Comparison of ENCODE assay signal across 1 cellular context in the genomic region with DNA sequence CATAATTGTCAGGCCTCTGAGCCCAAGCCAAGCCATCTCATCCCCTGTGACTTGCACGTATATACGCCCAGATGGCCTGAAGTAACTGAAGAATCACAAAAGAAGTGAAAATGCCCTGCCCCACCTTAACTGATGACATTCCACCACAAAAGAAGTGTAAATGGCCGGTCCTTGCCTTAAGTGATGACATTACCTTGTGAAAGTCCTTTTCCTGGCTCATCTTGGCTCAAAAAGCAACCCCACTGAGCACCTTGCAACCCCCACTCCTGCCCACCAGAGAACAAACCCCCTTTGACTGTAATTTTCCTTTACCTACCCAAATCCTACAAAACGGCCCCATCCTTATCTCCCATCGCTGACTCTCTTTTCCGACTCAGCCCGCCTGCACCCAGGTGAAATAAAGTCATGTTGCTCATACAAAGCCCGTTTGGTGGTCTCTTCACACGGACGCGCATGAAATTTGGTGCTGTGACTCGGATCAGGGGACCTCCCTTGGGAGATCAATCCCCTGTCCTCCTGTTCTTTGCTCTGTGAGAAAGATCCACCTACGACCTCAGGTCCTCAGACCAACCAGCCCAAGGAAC.
TF ChIP-seq lines count a peak whose summit lies in the region.

No MANE protein-coding gene starts in this region.

TF ChIP-seq in WTC11, 78 proteins besides CTCF, POLR2A, EP300 and RAD21 (continued from another document):
- TF ChIP-seq CREM (CRISPR knock-in tag; IDR thresholded peaks at IDR 0.05) (0 out of 2 replicates have a peak, but pooled peaks have one; percentile 23), SMAD3 (CRISPR knock-in tag; IDR thresholded peaks at IDR 0.05; ENCODE audit: borderline replicate concordance) (0 out of 2 replicates have a peak, but pooled peaks have one; percentile 25)
- TF ChIP-seq, protein P1, sequence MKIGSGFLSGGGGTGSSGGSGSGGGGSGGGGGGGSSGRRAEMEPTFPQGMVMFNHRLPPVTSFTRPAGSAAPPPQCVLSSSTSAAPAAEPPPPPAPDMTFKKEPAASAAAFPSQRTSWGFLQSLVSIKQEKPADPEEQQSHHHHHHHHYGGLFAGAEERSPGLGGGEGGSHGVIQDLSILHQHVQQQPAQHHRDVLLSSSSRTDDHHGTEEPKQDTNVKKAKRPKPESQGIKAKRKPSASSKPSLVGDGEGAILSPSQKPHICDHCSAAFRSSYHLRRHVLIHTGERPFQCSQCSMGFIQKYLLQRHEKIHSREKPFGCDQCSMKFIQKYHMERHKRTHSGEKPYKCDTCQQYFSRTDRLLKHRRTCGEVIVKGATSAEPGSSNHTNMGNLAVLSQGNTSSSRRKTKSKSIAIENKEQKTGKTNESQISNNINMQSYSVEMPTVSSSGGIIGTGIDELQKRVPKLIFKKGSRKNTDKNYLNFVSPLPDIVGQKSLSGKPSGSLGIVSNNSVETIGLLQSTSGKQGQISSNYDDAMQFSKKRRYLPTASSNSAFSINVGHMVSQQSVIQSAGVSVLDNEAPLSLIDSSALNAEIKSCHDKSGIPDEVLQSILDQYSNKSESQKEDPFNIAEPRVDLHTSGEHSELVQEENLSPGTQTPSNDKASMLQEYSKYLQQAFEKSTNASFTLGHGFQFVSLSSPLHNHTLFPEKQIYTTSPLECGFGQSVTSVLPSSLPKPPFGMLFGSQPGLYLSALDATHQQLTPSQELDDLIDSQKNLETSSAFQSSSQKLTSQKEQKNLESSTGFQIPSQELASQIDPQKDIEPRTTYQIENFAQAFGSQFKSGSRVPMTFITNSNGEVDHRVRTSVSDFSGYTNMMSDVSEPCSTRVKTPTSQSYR (CRISPR knock-in tag; IDR thresholded peaks at IDR 0.05): 0 out of 2 replicates have a peak, but pooled peaks have one; percentile 41
